Comparison of ENCODE assay signal across 22 cellular contexts in genomic region chr4:6417516-6417915, GRCh38. TPM values are rescaled to one million over a fixed set of nuclear protein-coding genes. Genes with fewer than 3 reads are reported as not detected.
A peak's percentile ranks its signal among the peaks of the same experiment; 100 is the strongest.
DNase-seq lines count a peak whose midpoint lies in the region; ATAC-seq, FAIRE-seq and TF ChIP-seq lines count a peak whose summit lies in the region.
"Had no signal": no experiment of that assay in that cellular context is flagged by ENCODE, and none has a peak within 500 bp of the region (broad histone marks: within the 10 kb centered on the region; RNA-seq: fewer than 3 reads in every experiment).

No MANE protein-coding gene starts in this region.

- DNase-seq in Right ventricle myocardium inferior (ENCODE audit: missing footprints): peak; percentile 44
- DNase-seq in heart right ventricle: no peak
- peak; percentile 32 for DNase-seq in kidney
- DNase-seq in neuronal stem cell (ENCODE audit: low spot score): no peak
- no peak for DNase-seq in mesenteric fat pad (ENCODE audit: low spot score)
- DNase-seq in DMS 273 treated with DMSO at 0.1 percent for 48 hours (lab: John Stamatoyannopoulos, UW): no peak
- DNase-seq in GM10248 (ENCODE audit: extremely low spot score): no peak
- DNase-seq: 8988T; ACHN; Calu3; CD4-positive, alpha-beta T cell; CD8-positive, alpha-beta memory T cell; DMS153; DND-41; H9 had no signal

- POLR2A ChIA-PET in GM10248 (lab: Yijun Ruan, JAX): no interaction called here

- 54 to 55% methylated on average over 10 of the region's 10 CpGs for WGBS in heart right ventricle, 2 donors
- WGBS in neuronal stem cell (ENCODE audit: extremely low coverage in 2 of 2, insufficient read length in 2 of 2, insufficient replicate concordance in 1 of 2), 2 donors: no CpG with 5 or more reads among the region's 10 CpGs

- peak overlapping the region; percentile 67 for H3K18ac ChIP-seq in neuronal stem cell (ENCODE audit: low read length)

- no peak overlapping the region for H2AFZ ChIP-seq in neuronal stem cell (ENCODE audit: low read length)
- H2AFZ ChIP-seq: GM23338 had no signal

- H3K79me1 ChIP-seq in neuronal stem cell (ENCODE audit: low read depth, low read length): no peaks in the 10 kb centered on the region

- no peak overlapping the region for H4K91ac ChIP-seq in neuronal stem cell (ENCODE audit: low read depth, low read length, poor library complexity)

- H3K9ac ChIP-seq in kidney (ENCODE audit: low read length in 2 of 2) (no peak overlapping the region), neuronal stem cell (ENCODE audit: low read depth, low read length, poor library complexity) (no peak overlapping the region)

- H3K23ac ChIP-seq in neuronal stem cell (ENCODE audit: low read depth, low read length, poor library complexity): no peak overlapping the region

- H2AK5ac ChIP-seq in neuronal stem cell (ENCODE audit: low read depth, low read length): peak overlapping the region; percentile 48

- no peaks in the 10 kb centered on the region for H3K9me3 ChIP-seq in heart right ventricle
- no peaks in the 10 kb centered on the region for H3K9me3 ChIP-seq in kidney (ENCODE audit: control insufficient read depth in 1 of 2, low read length in 2 of 2)
- H3K9me3 ChIP-seq in neuronal stem cell (replicated peaks in 1 of 2; ENCODE audit: control insufficient read depth in 2 of 2, insufficient read depth in 1 of 2, low read depth in 1 of 2, low read length in 2 of 2): peaks cover 0 to 5% of the 10 kb centered on the region in 2 donors
- H3K9me3 ChIP-seq: A549 had no signal

- no peak overlapping the region for H3K14ac ChIP-seq in neuronal stem cell (ENCODE audit: low read length)

- H3K27ac ChIP-seq in heart right ventricle: no peak overlapping the region
- H3K27ac ChIP-seq in kidney (ENCODE audit: low read depth in 2 of 2, low read length in 2 of 2): no peak overlapping the region
- no peak overlapping the region for H3K27ac ChIP-seq in neuronal stem cell (replicated peaks; ENCODE audit: low read length)
- H3K27ac ChIP-seq: A549 had no signal

- CTCF ChIA-PET in GM10248 (lab: Yijun Ruan, JAX): no interaction called here

- H4K8ac ChIP-seq in neuronal stem cell (ENCODE audit: low read depth, low read length): no peak overlapping the region

- intact Hi-C loops in Right ventricle myocardium inferior (cut with DNase I): no loop called here
- intact Hi-C loops in heart right ventricle (cut with DNase I): no loop called here
- intact Hi-C loops in kidney (cut with DNase I): no loop called here

- no peak overlapping the region for H3K4me2 ChIP-seq in neuronal stem cell (ENCODE audit: insufficient read depth, low read length, poor library complexity, severe bottlenecking)
- H3K4me2 ChIP-seq: A549 had no signal

- no peak overlapping the region for H3K4ac ChIP-seq in neuronal stem cell (ENCODE audit: low read length)

- H2BK120ac ChIP-seq in neuronal stem cell (ENCODE audit: low read depth, low read length): no peak overlapping the region

- no peak for ATAC-seq in Right ventricle myocardium inferior
- no peak for ATAC-seq in heart right ventricle
- ATAC-seq: A549, HCT116 had no signal

- no peaks in the 10 kb centered on the region for H3K36me3 ChIP-seq in heart right ventricle
- no peaks in the 10 kb centered on the region for H3K36me3 ChIP-seq in kidney (ENCODE audit: control insufficient read depth in 1 of 2, insufficient read depth in 2 of 2, low read length in 2 of 2)
- H3K36me3 ChIP-seq in neuronal stem cell (replicated peaks in 1 of 2; ENCODE audit: control insufficient read depth in 2 of 2, insufficient read depth in 2 of 2, low read length in 2 of 2): peaks cover 0 to 3% of the 10 kb centered on the region in 2 donors

- H2BK12ac ChIP-seq in neuronal stem cell (ENCODE audit: low read length): no peak overlapping the region

- H3K4me1 ChIP-seq in heart right ventricle: peaks cover 0 to 5% (median 0%) of the 10 kb centered on the region in 9 donors
- no peaks in the 10 kb centered on the region for H3K4me1 ChIP-seq in kidney (ENCODE audit: control insufficient read depth in 1 of 2, insufficient read depth in 1 of 2, low read depth in 1 of 2, low read length in 2 of 2)
- H3K4me1 ChIP-seq in neuronal stem cell (ENCODE audit: control insufficient read depth in 2 of 2, insufficient read depth in 1 of 2, low read depth in 1 of 2, low read length in 2 of 2): peaks cover 9% of the 10 kb centered on the region in 2 donors

- peaks cover 0 to 42% (median 20%) of the 10 kb centered on the region in 7 donors for H3K27me3 ChIP-seq in heart right ventricle
- peaks cover 0 to 9% (median 0%) of the 10 kb centered on the region in 3 experiments for H3K27me3 ChIP-seq in neuronal stem cell (ENCODE audit: control insufficient read depth in 3 of 3, insufficient read depth in 3 of 3, low read depth in 1 of 3, low read length in 3 of 3)

- no peak overlapping the region for H3K4me3 ChIP-seq in heart right ventricle
- H3K4me3 ChIP-seq in kidney (ENCODE audit: low read length in 2 of 2): no peak overlapping the region
- no peak overlapping the region for H3K4me3 ChIP-seq in neuronal stem cell (ENCODE audit: low read length in 2 of 2)
- H3K4me3 ChIP-seq: A549, GM23338 had no signal

- peak overlapping the region; percentile 8 for H2BK5ac ChIP-seq in neuronal stem cell (ENCODE audit: low read length)

- no peak for FAIRE-seq in kidney (lab: Jason Lieb, UNC)
- FAIRE-seq: A549, G401.6, GM12891, GM18507 had no signal

- no peak overlapping the region for H2BK15ac ChIP-seq in neuronal stem cell (ENCODE audit: low read length)

- TF ChIP-seq CTCF in heart right ventricle (IDR thresholded peaks at IDR 0.05) (no peak), kidney (IDR thresholded peaks at IDR 0.05; ENCODE audit: borderline replicate concordance, extremely low read depth, insufficient read depth) (no peak), GM10248 (IDR thresholded peaks at IDR 0.05; ENCODE audit: control extremely low read depth, extremely low read depth, low read depth, missing control alignments) (no peak)

RNA-seq across cellular contexts. Expression of gene PPP2R2C, which starts 54.9 kb away (rescaled TPM):
- total RNA-seq in Right ventricle myocardium inferior (12.3 TPM), heart right ventricle (10 to 100 TPM in 1 of 10 donors, 1 to 10 TPM in 9; 2.3 to 10.6 (median 5.3) TPM), kidney (0.82 TPM), mesenteric fat pad (1.1 TPM)
- polyA plus RNA-seq in heart right ventricle (under 1 TPM; 0.14 to 0.66 TPM), kidney (ENCODE audit: insufficient read depth, low read depth, low replicate concordance) (0.39 TPM)
- polyA plus RNA-seq in neuronal stem cell (2013, experiment 1 of 2): 3.3 TPM
- polyA plus RNA-seq in neuronal stem cell (2013, experiment 2 of 2): 3.1 TPM
- total RNA-seq: CD4-positive, alpha-beta T cell; CD8-positive, alpha-beta memory T cell had no signal
- polyA plus RNA-seq: CD14-positive monocyte; CD8-positive, alpha-beta memory T cell had no signal

Comparison
In these comparisons a context has a peak if more than half of its experiments do, and no peak if none do; other contexts are left out.
1. DNase-seq: peak in Right ventricle myocardium inferior (single experiment) and kidney (single experiment); none in heart right ventricle (0 of 2), neuronal stem cell (single experiment), mesenteric fat pad (single experiment), DMS 273 treated with DMSO at 0.1 percent for 48 hours (single experiment) and GM10248 (single experiment).